ENCODE assay signal across 8 cellular contexts in the genomic region with DNA sequence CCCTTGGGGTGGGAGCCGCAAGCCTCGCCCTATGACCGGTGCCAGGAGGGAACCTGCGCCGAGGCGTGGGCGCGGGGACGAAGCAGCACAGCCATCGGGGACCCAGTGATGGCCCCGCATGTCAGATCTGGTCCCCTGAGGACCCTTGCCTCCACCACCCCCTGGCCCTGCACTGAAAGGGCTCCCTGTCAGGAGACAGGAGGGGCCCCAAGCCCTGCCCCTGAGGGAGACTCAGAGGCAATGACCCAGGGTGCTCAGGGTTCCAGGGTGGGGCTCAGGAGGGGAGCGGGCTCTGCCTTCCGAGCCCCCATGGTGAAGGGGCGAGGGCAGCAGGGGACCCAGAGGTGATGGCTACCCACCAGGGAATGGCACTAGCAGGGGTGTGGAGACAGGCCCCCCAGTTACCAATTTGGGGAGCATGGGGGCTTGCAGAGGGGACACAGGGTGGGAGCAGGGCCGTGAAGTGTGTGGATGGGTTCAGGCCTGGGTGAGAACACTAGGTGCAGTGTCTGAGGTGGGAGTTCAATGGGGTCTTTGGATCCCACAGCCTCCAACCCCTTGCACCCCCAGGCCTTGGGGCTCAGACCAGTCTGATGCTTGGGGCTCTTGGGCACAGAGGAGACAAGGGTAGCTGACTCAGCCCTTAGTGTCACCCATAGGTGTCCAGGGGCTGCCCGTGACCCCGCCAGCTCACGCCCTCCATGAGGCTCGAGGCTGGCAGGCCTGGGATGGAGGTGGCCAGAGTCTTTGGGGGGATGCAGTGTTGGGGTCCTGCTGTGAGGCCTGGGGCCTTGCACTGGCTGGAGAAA. TPM values are rescaled to one million over a fixed set of nuclear protein-coding genes. Genes with fewer than 3 reads are reported as not detected.
A peak's percentile ranks its signal among the peaks of the same experiment; 100 is the strongest.
DNase-seq lines count a peak whose midpoint lies in the region; ATAC-seq and TF ChIP-seq lines count a peak whose summit lies in the region.

No MANE protein-coding gene starts in this region.

- no peak for TF ChIP-seq POLR2A in stomach (IDR thresholded peaks at IDR 0.05)

- no peak overlapping the region for H3K4me3 Mint-ChIP-seq in T-helper 1 cell treated with Interleukin-12 subunit alpha and Interleukin-12 subunit beta and Interleukin-4 antibody, amounts not matched to agents 30 μg/mL and 1 μg/mL, for 36 hours
- peak overlapping the region; percentile 61 for H3K4me3 Mint-ChIP-seq in activated naive CD8-positive, alpha-beta T cell
- H3K4me3 Mint-ChIP-seq in immature natural killer cell, result peak overlapping the region; percentile 59 to 73 (median 61)

- ATAC-seq in GM21528 (IDR thresholded peaks at IDR 0.05; ENCODE audit: low FRiP score, unreplicated experiment) (no peak), HG03457 (IDR thresholded peaks at IDR 0.05; ENCODE audit: unreplicated experiment) (no peak)

- peaks cover 3% of the 10 kb centered on the region for H3K27me3 Mint-ChIP-seq in T-helper 1 cell treated with Interleukin-12 subunit alpha and Interleukin-12 subunit beta and Interleukin-4 antibody, amounts not matched to agents 30 μg/mL and 1 μg/mL, for 36 hours (ENCODE audit: low read depth)
- H3K27me3 Mint-ChIP-seq in activated naive CD8-positive, alpha-beta T cell, result no peaks in the 10 kb centered on the region
- peaks cover 4 to 8% (median 5%) of the 10 kb centered on the region in 3 donors for H3K27me3 Mint-ChIP-seq in immature natural killer cell (ENCODE audit: low read depth in 3 of 3)

- H3K4me1 ChIP-seq in stomach, result peaks cover 38 to 47% (median 47%) of the 10 kb centered on the region in 4 donors

- no peaks in the 10 kb centered on the region for H3K9me3 ChIP-seq in stomach

- H3K9me3 Mint-ChIP-seq in T-helper 1 cell treated with Interleukin-12 subunit alpha and Interleukin-12 subunit beta and Interleukin-4 antibody, amounts not matched to agents 30 μg/mL and 1 μg/mL, for 36 hours, result no peaks in the 10 kb centered on the region
- H3K9me3 Mint-ChIP-seq in activated naive CD8-positive, alpha-beta T cell (ENCODE audit: low read depth), result no peaks in the 10 kb centered on the region
- no peaks in the 10 kb centered on the region for H3K9me3 Mint-ChIP-seq in immature natural killer cell

- H3K27me3 ChIP-seq in stomach, result peaks cover 0 to 22% (median 0%) of the 10 kb centered on the region in 3 donors

- peak overlapping the region; percentile 65 to 91 (median 77) for H3K4me3 ChIP-seq in stomach

- no peak for TF ChIP-seq EP300 in stomach (IDR thresholded peaks at IDR 0.05)

- WGBS in stomach, 5 donors, result 29 to 56% (median 39%) methylated on average over 11 to 19 of the region's 19 CpGs

- no peaks in the 10 kb centered on the region for H3K36me3 Mint-ChIP-seq in T-helper 1 cell treated with Interleukin-12 subunit alpha and Interleukin-12 subunit beta and Interleukin-4 antibody, amounts not matched to agents 30 μg/mL and 1 μg/mL, for 36 hours (ENCODE audit: low read depth)
- H3K36me3 Mint-ChIP-seq in activated naive CD8-positive, alpha-beta T cell, result no peaks in the 10 kb centered on the region
- H3K36me3 Mint-ChIP-seq in immature natural killer cell, result no peaks in the 10 kb centered on the region

- peak overlapping the region; percentile 26 for H3K27ac Mint-ChIP-seq in T-helper 1 cell treated with Interleukin-12 subunit alpha and Interleukin-12 subunit beta and Interleukin-4 antibody, amounts not matched to agents 30 μg/mL and 1 μg/mL, for 36 hours
- no peak overlapping the region for H3K27ac Mint-ChIP-seq in activated naive CD8-positive, alpha-beta T cell
- H3K27ac Mint-ChIP-seq in immature natural killer cell, result peak overlapping the region; percentile 23 to 83 (median 55)

- H3K4me1 Mint-ChIP-seq in T-helper 1 cell treated with Interleukin-12 subunit alpha and Interleukin-12 subunit beta and Interleukin-4 antibody, amounts not matched to agents 30 μg/mL and 1 μg/mL, for 36 hours (ENCODE audit: low read depth), result peaks cover 3% of the 10 kb centered on the region
- H3K4me1 Mint-ChIP-seq in activated naive CD8-positive, alpha-beta T cell (ENCODE audit: low read depth), result peaks cover 12% of the 10 kb centered on the region
- peaks cover 6 to 18% of the 10 kb centered on the region in 2 donors for H3K4me1 Mint-ChIP-seq in immature natural killer cell

- H3K36me3 ChIP-seq in stomach, result peaks cover 2 to 11% (median 9%) of the 10 kb centered on the region in 4 donors

- peak overlapping the region; percentile 47 to 94 (median 88) for H3K27ac ChIP-seq in stomach

- TF ChIP-seq CTCF in stomach (IDR thresholded peaks at IDR 0.05), result no peak

- DNase-seq in T-helper 1 cell (no peak), immature natural killer cell (no peak), stomach (no peak), DMS153 (lab: John Stamatoyannopoulos, UW) (no peak)

- intact Hi-C loops in stomach (cut with DNase I; ENCODE audit: low total_unique reads), result no loop called here

RNA-seq across cellular contexts. Expression of a gene that starts 0.5 kb away (rescaled TPM):
- polyA plus RNA-seq in immature natural killer cell (under 1 TPM in 2 of 3 donors, not detected in 1; 0.27 to 0.89 TPM), stomach (1 to 10 TPM; 2.1 to 2.9 (median 2.9) TPM)
- total RNA-seq in stomach, result 1 to 10 TPM in 3 of 5 donors, under 1 TPM in 1, not detected in 1; 0.18 to 8.1 (median 3.3) TPM

RNA-seq across cellular contexts. Expression of a gene that starts 2.5 kb away (rescaled TPM):
- polyA plus RNA-seq in immature natural killer cell (10 to 100 TPM; 16.7 to 26.8 (median 18.6) TPM), stomach (100 to 1,000 TPM; 108 to 181 (median 131) TPM)
- 10 to 100 TPM; 14.2 to 87.5 (median 21.6) TPM for total RNA-seq in stomach

RNA-seq across cellular contexts. Expression of a gene that starts 22.7 kb away (rescaled TPM):
- polyA plus RNA-seq in immature natural killer cell (under 1 TPM; 0.54 to 0.95 (median 0.66) TPM), stomach (1 to 10 TPM; 6.3 to 9.2 (median 7.2) TPM)
- 10 to 100 TPM in 3 of 5 donors, 1 to 10 TPM in 1, under 1 TPM in 1; 0.55 to 92.7 (median 12.8) TPM for total RNA-seq in stomach

RNA-seq across cellular contexts. Expression of a gene that starts 22.9 kb away (rescaled TPM):
- polyA plus RNA-seq in immature natural killer cell (10 to 100 TPM; 20.3 to 31.9 (median 31.5) TPM), stomach (100 to 1,000 TPM in 2 of 3 donors, 10 to 100 TPM in 1; 73.0 to 121 (median 103) TPM)
- 100 to 1,000 TPM in 2 of 5 donors, 10 to 100 TPM in 3; 16.7 to 330 (median 86.6) TPM for total RNA-seq in stomach

RNA-seq across cellular contexts. Expression of a gene that starts 30.8 kb away (rescaled TPM):
- polyA plus RNA-seq in immature natural killer cell (100 to 1,000 TPM; 164 to 180 (median 168) TPM), stomach (100 to 1,000 TPM in 2 of 3 donors, 10 to 100 TPM in 1; 95.3 to 149 (median 106) TPM)
- total RNA-seq in stomach, result 100 to 1,000 TPM in 4 of 5 donors, 10 to 100 TPM in 1; 61.3 to 260 (median 137) TPM
